1 cellular context compared by ENCODE assay signal in the genomic region with DNA sequence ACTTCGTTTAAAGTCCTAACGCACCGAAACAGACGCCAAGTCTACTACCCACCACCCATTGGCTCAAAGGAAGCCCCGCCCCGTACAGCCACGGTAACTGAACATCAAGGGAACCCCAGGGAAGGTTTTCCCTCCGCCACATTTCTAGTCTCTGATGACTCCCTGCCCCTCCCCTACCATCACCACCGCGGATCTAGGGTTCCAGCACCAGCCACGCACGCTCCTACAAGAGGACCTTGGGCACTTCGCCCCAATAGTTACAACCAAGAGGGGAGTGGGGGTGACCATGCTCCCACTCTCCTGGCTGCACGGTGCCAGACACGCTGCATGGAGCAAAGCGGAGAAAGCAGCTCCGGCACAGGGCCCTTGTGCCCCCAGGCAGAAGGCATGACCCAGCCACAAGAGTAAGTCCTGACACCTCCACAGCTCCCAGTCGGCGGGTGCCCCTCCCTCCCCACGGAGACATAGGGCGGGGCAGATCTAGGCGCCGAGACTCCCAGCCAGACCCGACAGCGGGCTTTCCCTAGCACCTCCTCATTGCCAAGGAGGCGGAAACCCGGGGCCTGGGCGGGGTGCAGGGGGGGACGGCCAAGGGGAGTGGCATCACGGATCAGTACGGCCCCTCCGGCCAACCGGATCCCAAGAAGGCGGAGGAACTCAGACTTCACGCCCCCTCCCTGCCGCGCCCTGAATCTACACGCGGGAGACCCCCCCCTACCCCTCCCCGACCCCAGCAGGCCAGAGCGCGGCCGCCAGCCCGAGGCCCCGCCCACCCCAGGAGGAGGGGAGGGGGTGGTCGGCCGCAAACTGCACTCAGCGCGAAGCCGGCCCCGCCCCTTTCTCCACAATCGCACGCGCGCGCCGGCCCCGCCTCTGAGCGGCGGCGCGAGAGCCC.
TF ChIP-seq lines count a peak whose summit lies in the region.

No MANE protein-coding gene starts in this region.

TF ChIP-seq in HEK293, 187 proteins besides CTCF, POLR2A, EP300 and RAD21 (continued from another document):
- TF ChIP-seq, protein P1, sequence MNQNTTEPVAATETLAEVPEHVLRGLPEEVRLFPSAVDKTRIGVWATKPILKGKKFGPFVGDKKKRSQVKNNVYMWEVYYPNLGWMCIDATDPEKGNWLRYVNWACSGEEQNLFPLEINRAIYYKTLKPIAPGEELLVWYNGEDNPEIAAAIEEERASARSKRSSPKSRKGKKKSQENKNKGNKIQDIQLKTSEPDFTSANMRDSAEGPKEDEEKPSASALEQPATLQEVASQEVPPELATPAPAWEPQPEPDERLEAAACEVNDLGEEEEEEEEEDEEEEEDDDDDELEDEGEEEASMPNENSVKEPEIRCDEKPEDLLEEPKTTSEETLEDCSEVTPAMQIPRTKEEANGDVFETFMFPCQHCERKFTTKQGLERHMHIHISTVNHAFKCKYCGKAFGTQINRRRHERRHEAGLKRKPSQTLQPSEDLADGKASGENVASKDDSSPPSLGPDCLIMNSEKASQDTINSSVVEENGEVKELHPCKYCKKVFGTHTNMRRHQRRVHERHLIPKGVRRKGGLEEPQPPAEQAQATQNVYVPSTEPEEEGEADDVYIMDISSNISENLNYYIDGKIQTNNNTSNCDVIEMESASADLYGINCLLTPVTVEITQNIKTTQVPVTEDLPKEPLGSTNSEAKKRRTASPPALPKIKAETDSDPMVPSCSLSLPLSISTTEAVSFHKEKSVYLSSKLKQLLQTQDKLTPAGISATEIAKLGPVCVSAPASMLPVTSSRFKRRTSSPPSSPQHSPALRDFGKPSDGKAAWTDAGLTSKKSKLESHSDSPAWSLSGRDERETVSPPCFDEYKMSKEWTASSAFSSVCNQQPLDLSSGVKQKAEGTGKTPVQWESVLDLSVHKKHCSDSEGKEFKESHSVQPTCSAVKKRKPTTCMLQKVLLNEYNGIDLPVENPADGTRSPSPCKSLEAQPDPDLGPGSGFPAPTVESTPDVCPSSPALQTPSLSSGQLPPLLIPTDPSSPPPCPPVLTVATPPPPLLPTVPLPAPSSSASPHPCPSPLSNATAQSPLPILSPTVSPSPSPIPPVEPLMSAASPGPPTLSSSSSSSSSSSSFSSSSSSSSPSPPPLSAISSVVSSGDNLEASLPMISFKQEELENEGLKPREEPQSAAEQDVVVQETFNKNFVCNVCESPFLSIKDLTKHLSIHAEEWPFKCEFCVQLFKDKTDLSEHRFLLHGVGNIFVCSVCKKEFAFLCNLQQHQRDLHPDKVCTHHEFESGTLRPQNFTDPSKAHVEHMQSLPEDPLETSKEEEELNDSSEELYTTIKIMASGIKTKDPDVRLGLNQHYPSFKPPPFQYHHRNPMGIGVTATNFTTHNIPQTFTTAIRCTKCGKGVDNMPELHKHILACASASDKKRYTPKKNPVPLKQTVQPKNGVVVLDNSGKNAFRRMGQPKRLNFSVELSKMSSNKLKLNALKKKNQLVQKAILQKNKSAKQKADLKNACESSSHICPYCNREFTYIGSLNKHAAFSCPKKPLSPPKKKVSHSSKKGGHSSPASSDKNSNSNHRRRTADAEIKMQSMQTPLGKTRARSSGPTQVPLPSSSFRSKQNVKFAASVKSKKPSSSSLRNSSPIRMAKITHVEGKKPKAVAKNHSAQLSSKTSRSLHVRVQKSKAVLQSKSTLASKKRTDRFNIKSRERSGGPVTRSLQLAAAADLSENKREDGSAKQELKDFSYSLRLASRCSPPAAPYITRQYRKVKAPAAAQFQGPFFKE (tag by site-specific recombination; IDR thresholded peaks at IDR 0.05; ENCODE audit: borderline replicate concordance), result no peak
- TF ChIP-seq YY1 (tag by site-specific recombination; IDR thresholded peaks at IDR 0.05), result no peak
- TF ChIP-seq, protein P2, sequence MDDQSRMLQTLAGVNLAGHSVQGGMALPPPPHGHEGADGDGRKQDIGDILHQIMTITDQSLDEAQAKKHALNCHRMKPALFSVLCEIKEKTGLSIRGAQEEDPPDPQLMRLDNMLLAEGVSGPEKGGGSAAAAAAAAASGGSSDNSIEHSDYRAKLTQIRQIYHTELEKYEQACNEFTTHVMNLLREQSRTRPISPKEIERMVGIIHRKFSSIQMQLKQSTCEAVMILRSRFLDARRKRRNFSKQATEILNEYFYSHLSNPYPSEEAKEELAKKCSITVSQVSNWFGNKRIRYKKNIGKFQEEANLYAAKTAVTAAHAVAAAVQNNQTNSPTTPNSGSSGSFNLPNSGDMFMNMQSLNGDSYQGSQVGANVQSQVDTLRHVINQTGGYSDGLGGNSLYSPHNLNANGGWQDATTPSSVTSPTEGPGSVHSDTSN (CRISPR knock-in tag; IDR thresholded peaks at IDR 0.05), result no peak
- no peak for TF ChIP-seq ZNF350 (tag by site-specific recombination; IDR thresholded peaks at IDR 0.05)
- peak; percentile 77 for TF ChIP-seq ZIC2 (tag by site-specific recombination; IDR thresholded peaks at IDR 0.05)
- TF ChIP-seq ZNF10 (tag by site-specific recombination; IDR thresholded peaks at IDR 0.05), result peak; percentile 83
- TF ChIP-seq FEZF1 (tag by site-specific recombination; IDR thresholded peaks at IDR 0.05), result peak; percentile 94
- no peak for TF ChIP-seq SETDB1 (IDR thresholded peaks at IDR 0.05; ENCODE audit: insufficient read length, low read length)
- TF ChIP-seq ZSCAN23 (tag by site-specific recombination; IDR thresholded peaks at IDR 0.05), result peak; percentile 67; the same call in 1 of the 2 replicates
- TF ChIP-seq, protein P3, sequence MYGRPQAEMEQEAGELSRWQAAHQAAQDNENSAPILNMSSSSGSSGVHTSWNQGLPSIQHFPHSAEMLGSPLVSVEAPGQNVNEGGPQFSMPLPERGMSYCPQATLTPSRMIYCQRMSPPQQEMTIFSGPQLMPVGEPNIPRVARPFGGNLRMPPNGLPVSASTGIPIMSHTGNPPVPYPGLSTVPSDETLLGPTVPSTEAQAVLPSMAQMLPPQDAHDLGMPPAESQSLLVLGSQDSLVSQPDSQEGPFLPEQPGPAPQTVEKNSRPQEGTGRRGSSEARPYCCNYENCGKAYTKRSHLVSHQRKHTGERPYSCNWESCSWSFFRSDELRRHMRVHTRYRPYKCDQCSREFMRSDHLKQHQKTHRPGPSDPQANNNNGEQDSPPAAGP (tag by site-specific recombination; IDR thresholded peaks at IDR 0.05), result peak; percentile 92; the same call in 1 of the 2 replicates
- TF ChIP-seq ZNF394 (tag by site-specific recombination; IDR thresholded peaks at IDR 0.05; ENCODE audit: borderline replicate concordance), result no peak; the same call in 1 of the 2 replicates
- TF ChIP-seq, protein P4, sequence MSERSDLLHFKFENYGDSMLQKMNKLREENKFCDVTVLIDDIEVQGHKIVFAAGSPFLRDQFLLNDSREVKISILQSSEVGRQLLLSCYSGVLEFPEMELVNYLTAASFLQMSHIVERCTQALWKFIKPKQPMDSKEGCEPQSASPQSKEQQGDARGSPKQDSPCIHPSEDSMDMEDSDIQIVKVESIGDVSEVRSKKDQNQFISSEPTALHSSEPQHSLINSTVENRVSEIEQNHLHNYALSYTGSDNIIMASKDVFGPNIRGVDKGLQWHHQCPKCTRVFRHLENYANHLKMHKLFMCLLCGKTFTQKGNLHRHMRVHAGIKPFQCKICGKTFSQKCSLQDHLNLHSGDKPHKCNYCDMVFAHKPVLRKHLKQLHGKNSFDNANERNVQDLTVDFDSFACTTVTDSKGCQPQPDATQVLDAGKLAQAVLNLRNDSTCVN (tag by site-specific recombination; optimal IDR thresholded peaks at IDR 0.05), result peak; percentile 68
- no peak for TF ChIP-seq ZNF23 (tag by site-specific recombination; IDR thresholded peaks at IDR 0.05; ENCODE audit: borderline replicate concordance)
- TF ChIP-seq ZNF19 (tag by site-specific recombination; IDR thresholded peaks at IDR 0.05; ENCODE audit: low read depth), result no peak
- no peak for TF ChIP-seq ZNF654 (tag by site-specific recombination; IDR thresholded peaks at IDR 0.05; ENCODE audit: low read depth)
- peak; percentile 98 for TF ChIP-seq ZEB2 (tag by site-specific recombination; IDR thresholded peaks at IDR 0.05)
- no peak for TF ChIP-seq ZNF184 (tag by site-specific recombination; IDR thresholded peaks at IDR 0.05)
- no peak for TF ChIP-seq MEIS1 (CRISPR knock-in tag; IDR thresholded peaks at IDR 0.05; ENCODE audit: borderline replicate concordance)
- TF ChIP-seq PRDM1 (tag by site-specific recombination; IDR thresholded peaks at IDR 0.05), result peak; percentile 93
- no peak for TF ChIP-seq ZNF302 (tag by site-specific recombination; IDR thresholded peaks at IDR 0.05; ENCODE audit: low read depth)
- TF ChIP-seq ZNF366 (tag by site-specific recombination; conservative IDR thresholded peaks at IDR 0.05), result peak; percentile 76
- TF ChIP-seq, protein P5, sequence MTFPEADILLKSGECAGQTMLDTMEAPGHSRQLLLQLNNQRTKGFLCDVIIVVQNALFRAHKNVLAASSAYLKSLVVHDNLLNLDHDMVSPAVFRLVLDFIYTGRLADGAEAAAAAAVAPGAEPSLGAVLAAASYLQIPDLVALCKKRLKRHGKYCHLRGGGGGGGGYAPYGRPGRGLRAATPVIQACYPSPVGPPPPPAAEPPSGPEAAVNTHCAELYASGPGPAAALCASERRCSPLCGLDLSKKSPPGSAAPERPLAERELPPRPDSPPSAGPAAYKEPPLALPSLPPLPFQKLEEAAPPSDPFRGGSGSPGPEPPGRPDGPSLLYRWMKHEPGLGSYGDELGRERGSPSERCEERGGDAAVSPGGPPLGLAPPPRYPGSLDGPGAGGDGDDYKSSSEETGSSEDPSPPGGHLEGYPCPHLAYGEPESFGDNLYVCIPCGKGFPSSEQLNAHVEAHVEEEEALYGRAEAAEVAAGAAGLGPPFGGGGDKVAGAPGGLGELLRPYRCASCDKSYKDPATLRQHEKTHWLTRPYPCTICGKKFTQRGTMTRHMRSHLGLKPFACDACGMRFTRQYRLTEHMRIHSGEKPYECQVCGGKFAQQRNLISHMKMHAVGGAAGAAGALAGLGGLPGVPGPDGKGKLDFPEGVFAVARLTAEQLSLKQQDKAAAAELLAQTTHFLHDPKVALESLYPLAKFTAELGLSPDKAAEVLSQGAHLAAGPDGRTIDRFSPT (tag by site-specific recombination; IDR thresholded peaks at IDR 0.05), result peak; percentile 91
- TF ChIP-seq KLF9 (tag by site-specific recombination; IDR thresholded peaks at IDR 0.05; ENCODE audit: low read depth), result peak; percentile 82
- no peak for TF ChIP-seq ZNF248 (tag by site-specific recombination; IDR thresholded peaks at IDR 0.05)
TF ChIP-seq in HEK293: peak in this region for 57.
